ENCODE assay signal across 8 cellular contexts in genomic region chr11:129894281-129895125, GRCh38. TPM values are rescaled to one million over a fixed set of nuclear protein-coding genes. Genes with fewer than 3 reads are reported as not detected.
A peak's percentile ranks its signal among the peaks of the same experiment; 100 is the strongest.
DNase-seq lines count a peak whose midpoint lies in the region; ATAC-seq, FAIRE-seq and TF ChIP-seq lines count a peak whose summit lies in the region.

No MANE protein-coding gene starts in this region.

- H3K27me3 ChIP-seq in effector memory CD4-positive, alpha-beta T cell (replicated peaks; ENCODE audit: control insufficient read depth, insufficient read depth, low read length, poor library complexity, severe bottlenecking) = no peaks in the 10 kb centered on the region
- no peaks in the 10 kb centered on the region for H3K27me3 ChIP-seq in mucosa of rectum (ENCODE audit: control insufficient read depth in 2 of 2, insufficient read depth in 2 of 2, low read length in 2 of 2)

- peaks cover 28% of the 10 kb centered on the region for H3K36me3 ChIP-seq in effector memory CD4-positive, alpha-beta T cell (ENCODE audit: control insufficient read depth, insufficient read depth, low read length)
- peaks cover 23 to 25% of the 10 kb centered on the region in 2 donors for H3K36me3 ChIP-seq in mucosa of rectum (ENCODE audit: control insufficient read depth in 2 of 2, insufficient read depth in 2 of 2, low read length in 2 of 2)

- ATAC-seq in HG02678 (IDR thresholded peaks at IDR 0.05; ENCODE audit: unreplicated experiment) = peak; percentile 15
- ATAC-seq in HG02571 (IDR thresholded peaks at IDR 0.05; ENCODE audit: unreplicated experiment) = no peak

- H3K27ac ChIP-seq in effector memory CD4-positive, alpha-beta T cell (ENCODE audit: insufficient read depth, low read length, poor library complexity, severe bottlenecking) = peak overlapping the region; percentile 70
- peak overlapping the region; percentile 37 to 76 for H3K27ac ChIP-seq in mucosa of rectum (ENCODE audit: low read depth in 2 of 2, low read length in 2 of 2)

- H3K9me3 ChIP-seq in effector memory CD4-positive, alpha-beta T cell (ENCODE audit: control insufficient read depth, low read length) = no peaks in the 10 kb centered on the region
- H3K9me3 ChIP-seq in mucosa of rectum (ENCODE audit: control insufficient read depth in 2 of 2, low read length in 2 of 2) = no peaks in the 10 kb centered on the region

- H3K4me3 ChIP-seq in effector memory CD4-positive, alpha-beta T cell (ENCODE audit: insufficient read depth, low read depth, low read length, poor library complexity, severe bottlenecking) = peak overlapping the region; percentile 74
- peak overlapping the region; percentile 86 to 95 for H3K4me3 ChIP-seq in mucosa of rectum (ENCODE audit: low read length in 2 of 2)

- no peak for FAIRE-seq in GM12892 (lab: Jason Lieb, UNC)

- H3K9ac ChIP-seq in mucosa of rectum (ENCODE audit: low read depth in 1 of 2, low read length in 2 of 2) = peak overlapping the region; percentile 74 to 89

- DNase-seq in GM12892 (ENCODE audit: insufficient read length) (peak; percentile 16), RKO (ENCODE audit: low spot score) (peak; percentile 43), glomerular visceral epithelial cell (ENCODE audit: extremely low spot score) (no peak), GOT3 (lab: John Stamatoyannopoulos, UW) (no peak)
- no peak for DNase-seq in effector memory CD4-positive, alpha-beta T cell

- no peak for TF ChIP-seq POLR2A in GM12892 (IDR thresholded peaks at IDR 0.05; ENCODE audit: low read depth, low read length)

- peaks cover 11% of the 10 kb centered on the region for H3K4me1 ChIP-seq in effector memory CD4-positive, alpha-beta T cell (ENCODE audit: control insufficient read depth, insufficient read depth, low read length, poor library complexity, severe bottlenecking)
- H3K4me1 ChIP-seq in mucosa of rectum (ENCODE audit: control insufficient read depth in 2 of 2, insufficient read depth in 2 of 2, low read length in 2 of 2) = peaks cover 3 to 15% of the 10 kb centered on the region in 2 donors

RNA-seq across cellular contexts. Expression of gene NFRKB, which starts 0.9 kb away (rescaled TPM):
- 11.6 TPM for polyA plus RNA-seq in GM12892 (2012; ENCODE audit: missing spikeins)

Comparison
In these comparisons a context has a peak if more than half of its experiments do, and no peak if none do; other contexts are left out.
1. DNase-seq: peak in GM12892 (single experiment) and RKO (single experiment); none in effector memory CD4-positive, alpha-beta T cell (0 of 3), glomerular visceral epithelial cell (single experiment) and GOT3 (single experiment).